Comparison of ENCODE assay signal across 1 cellular context in the genomic region with DNA sequence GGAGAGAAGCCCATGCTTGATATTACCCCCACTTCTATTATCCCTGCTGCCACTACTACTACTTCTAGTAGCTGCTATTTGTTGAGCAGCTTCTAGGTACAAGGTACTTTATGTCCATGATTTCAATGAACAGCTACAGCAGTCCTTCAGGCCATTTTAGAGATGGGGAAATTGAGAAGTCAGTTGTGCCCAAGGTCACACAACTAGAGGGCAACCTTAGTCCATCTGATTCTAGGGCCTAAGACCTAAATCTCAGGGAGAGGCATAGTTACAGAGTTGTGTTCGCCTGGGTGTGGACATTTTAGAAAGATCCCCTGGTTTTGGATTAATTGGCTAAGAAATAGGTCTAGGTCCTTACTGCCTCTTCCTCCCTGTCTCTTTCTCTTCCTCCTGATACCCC.
TF ChIP-seq lines count a peak whose summit lies in the region.

No MANE protein-coding gene starts in this region.

TF ChIP-seq in endothelial cell of umbilical vein, 7 proteins besides CTCF, POLR2A, EP300 and RAD21:
- TF ChIP-seq JUN (IDR thresholded peaks at IDR 0.05; ENCODE audit: borderline replicate concordance, insufficient read depth, insufficient read length, low read depth) (no peak), GATA2 (IDR thresholded peaks at IDR 0.05; ENCODE audit: insufficient read depth, insufficient read length, low read depth, low read length) (no peak), FOS (IDR thresholded peaks at IDR 0.05; ENCODE audit: borderline replicate concordance, insufficient read depth, low read length) (no peak), POLR2AphosphoS5 (IDR thresholded peaks at IDR 0.05; ENCODE audit: insufficient read depth, low read depth, low read length) (no peak), MYC (IDR thresholded peaks at IDR 0.05; ENCODE audit: low read depth, low read length) (no peak), EZH2 (IDR thresholded peaks at IDR 0.05; ENCODE audit: borderline replicate concordance, low read depth, low read length, severe bottlenecking) (no peak)
- TF ChIP-seq, protein P1, sequence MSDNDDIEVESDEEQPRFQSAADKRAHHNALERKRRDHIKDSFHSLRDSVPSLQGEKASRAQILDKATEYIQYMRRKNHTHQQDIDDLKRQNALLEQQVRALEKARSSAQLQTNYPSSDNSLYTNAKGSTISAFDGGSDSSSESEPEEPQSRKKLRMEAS (IDR thresholded peaks at IDR 0.05; ENCODE audit: insufficient read depth, insufficient read length): no peak
